In genomic region chr10:103745264-103746247, GRCh38 we compare ENCODE assay signal across 8 cellular contexts.
A peak's percentile ranks its signal among the peaks of the same experiment; 100 is the strongest.
DNase-seq lines count a peak whose midpoint lies in the region; ATAC-seq and TF ChIP-seq lines count a peak whose summit lies in the region.

No MANE protein-coding gene starts in this region.

- TF ChIP-seq CTCF in esophagus squamous epithelium (IDR thresholded peaks at IDR 0.05) (peak in 4 of 6 experiments; percentile 8 to 20 (median 18)), gastroesophageal sphincter (IDR thresholded peaks at IDR 0.05) (no peak)

- peak; percentile 69 for ATAC-seq in stimulated activated naive CD8-positive, alpha-beta T cell treated with anti-CD3 and anti-CD28 coated beads, Interleukin-15, Interleukin-2, amounts not matched to agents 100 U/mL and 50 U/mL, for 24 hours
- no peak for ATAC-seq in HG02642 (IDR thresholded peaks at IDR 0.05; ENCODE audit: poor library complexity, unreplicated experiment)
- no peak for ATAC-seq in gastroesophageal sphincter

- H3K36me3 ChIP-seq in esophagus squamous epithelium = no peaks in the 10 kb centered on the region
- no peaks in the 10 kb centered on the region for H3K36me3 ChIP-seq in gastroesophageal sphincter

- H3K27me3 ChIP-seq in esophagus squamous epithelium (no peaks in the 10 kb centered on the region), gastroesophageal sphincter (no peaks in the 10 kb centered on the region)

- peak; percentile 32 for DNase-seq in Jurkat, Clone E6-1 (ENCODE audit: low read depth, low spot score)
- peak; percentile 75 for DNase-seq in activated CD4-positive, alpha-beta T cell treated with anti-CD3 and anti-CD28 coated beads for 48 hours
- DNase-seq in esophagus squamous epithelium (lab: John Stamatoyannopoulos, UW) (no peak), NCI-H1105 treated with DMSO at 0.1 percent for 48 hours (lab: John Stamatoyannopoulos, UW) (no peak), AML-193 (lab: John Stamatoyannopoulos, UW) (no peak)
- peak; percentile 43 for DNase-seq in stimulated activated naive CD8-positive, alpha-beta T cell treated with anti-CD3 and anti-CD28 coated beads, Interleukin-15, Interleukin-2, amounts not matched to agents 100 U/mL and 50 U/mL, for 24 hours

- intact Hi-C loops in esophagus squamous epithelium (cut with DNase I) = no loop called here

- TF ChIP-seq POLR2A in esophagus squamous epithelium (IDR thresholded peaks at IDR 0.05) (peak in 2 of 4 donors; percentile 39 to 54), gastroesophageal sphincter (IDR thresholded peaks at IDR 0.05) (no peak)

- H3K4me1 ChIP-seq in esophagus squamous epithelium = peaks cover 46 to 84% (median 70%) of the 10 kb centered on the region in 3 donors
- H3K4me1 ChIP-seq in gastroesophageal sphincter = peaks cover 0 to 44% (median 3%) of the 10 kb centered on the region in 3 donors

- peak overlapping the region; percentile 83 to 95 (median 90) for H3K27ac ChIP-seq in esophagus squamous epithelium
- H3K27ac ChIP-seq in gastroesophageal sphincter = peak overlapping the region in 2 of 4 donors; percentile 15 to 32

- no peak for TF ChIP-seq EP300 in gastroesophageal sphincter (IDR thresholded peaks at IDR 0.05)

- H3K9me3 ChIP-seq in esophagus squamous epithelium = no peaks in the 10 kb centered on the region
- no peaks in the 10 kb centered on the region for H3K9me3 ChIP-seq in gastroesophageal sphincter

- H3K4me3 ChIP-seq in Jurkat, Clone E6-1 (ENCODE audit: low read length) = no peak overlapping the region
- H3K4me3 ChIP-seq in esophagus squamous epithelium = peak overlapping the region in 2 of 4 donors; percentile 28 to 30
- H3K4me3 ChIP-seq in gastroesophageal sphincter = no peak overlapping the region

- 42 to 53% methylated on average over 13 to 14 of the region's 17 CpGs for WGBS in esophagus squamous epithelium, 2 donors
- WGBS in gastroesophageal sphincter (ENCODE audit: low coverage in 1 of 2), 2 donors = 60 to 100% methylated on average over 1 to 5 of the region's 17 CpGs

Comparison
In these comparisons a context has a peak if more than half of its experiments do, and no peak if none do; other contexts are left out.
1. DNase-seq: peak in Jurkat, Clone E6-1 (single experiment), activated CD4-positive, alpha-beta T cell treated with anti-CD3 and anti-CD28 coated beads for 48 hours (single experiment) and stimulated activated naive CD8-positive, alpha-beta T cell treated with anti-CD3 and anti-CD28 coated beads, Interleukin-15, Interleukin-2, amounts not matched to agents 100 U/mL and 50 U/mL, for 24 hours (single experiment); none in esophagus squamous epithelium (single experiment), NCI-H1105 treated with DMSO at 0.1 percent for 48 hours (single experiment) and AML-193 (0 of 2).
2. CTCF ChIP-seq: peak in esophagus squamous epithelium (4 of 6); none in gastroesophageal sphincter (0 of 4).